Comparison of ENCODE assay signal across 17 cellular contexts in genomic region chr2:200445284-200445683, GRCh38.
DNase-seq lines count a peak whose midpoint lies in the region; ATAC-seq and TF ChIP-seq lines count a peak whose summit lies in the region.
"Had no signal": no experiment of that assay in that cellular context is flagged by ENCODE, and none has a peak within 500 bp of the region (broad histone marks: within the 10 kb centered on the region; RNA-seq: fewer than 3 reads in every experiment).

No MANE protein-coding gene starts in this region.

- peaks cover 14% of the 10 kb centered on the region for H3K4me1 Mint-ChIP-seq in Calu3 (ENCODE audit: low read depth, unreplicated experiment)

- H2AFZ ChIP-seq in Loucy (ENCODE audit: low read length) = no peak overlapping the region

- H3K4me1 ChIP-seq in Loucy (ENCODE audit: insufficient read depth, low read length, poor library complexity, severe bottlenecking) = no peaks in the 10 kb centered on the region

- H3K27ac ChIP-seq in VCaP = no peak overlapping the region
- no peak overlapping the region for H3K27ac ChIP-seq in RWPE1
- H3K27ac ChIP-seq: KMS-11 had no signal

- H3K4me2 ChIP-seq in Loucy (ENCODE audit: low read depth, low read length, poor library complexity, severe bottlenecking) = no peak overlapping the region
- H3K4me2 ChIP-seq: KMS-11 had no signal

- no peaks in the 10 kb centered on the region for H3K79me2 ChIP-seq in Loucy (ENCODE audit: insufficient read depth, low read length)

- H3K27me3 ChIP-seq in Loucy (ENCODE audit: insufficient read depth, low read length, poor library complexity, severe bottlenecking) = peaks cover 3% of the 10 kb centered on the region
- H3K27me3 ChIP-seq: BE2C had no signal

- H3K9ac ChIP-seq in Loucy (ENCODE audit: low read depth, low read length, poor library complexity, severe bottlenecking) = no peak overlapping the region
- H3K9ac ChIP-seq: KMS-11 had no signal

- H3K9me3 Mint-ChIP-seq in Calu3 (ENCODE audit: low read depth, unreplicated experiment) = no peaks in the 10 kb centered on the region

- H3K9me3 ChIP-seq in Loucy (ENCODE audit: insufficient read depth, low read depth, low read length) = no peaks in the 10 kb centered on the region
- H3K9me3 ChIP-seq: BE2C had no signal

- no peaks in the 10 kb centered on the region for H4K20me1 ChIP-seq in Loucy (ENCODE audit: insufficient read depth, low read length, poor library complexity, severe bottlenecking)

- no TSS peak for BruUV-seq in Calu3 (replicated peaks; lab: Mats Ljungman, UMichigan)

- intact Hi-C loops in Calu3 (cut with micrococcal nuclease; ENCODE audit: unreplicated experiment) = no loop called here

- ATAC-seq in HG02981 (IDR thresholded peaks at IDR 0.05; ENCODE audit: unreplicated experiment) = no peak

- H3K9me2 ChIP-seq in Loucy (replicated peaks; ENCODE audit: low read depth, low read length) = no peaks in the 10 kb centered on the region

- POLR2A ChIA-PET in RWPE1 (lab: Yijun Ruan, JAX; ENCODE audit: low non-redundant PET) = no interaction called here

- H3F3A ChIP-seq in Loucy (ENCODE audit: low read depth) = no peaks in the 10 kb centered on the region

- H3K36me3 ChIP-seq in Loucy (ENCODE audit: insufficient read depth, low read length) = no peaks in the 10 kb centered on the region

- peak overlapping the region; percentile 21 for H3K27ac Mint-ChIP-seq in Calu3 (ENCODE audit: unreplicated experiment)

- peaks cover 73% of the 10 kb centered on the region for H3K36me3 Mint-ChIP-seq in Calu3 (ENCODE audit: insufficient read depth, unreplicated experiment)

- DNase-seq in Calu3 (no peak), GM13977 (ENCODE audit: low spot score) (no peak), RWPE1 (ENCODE audit: low spot score) (no peak), amniotic stem cell (lab: John Stamatoyannopoulos, UW) (no peak)
- DNase-seq: BE2C, DMS153, H7, NCI-H1694, NCI-H2081 treated with DMSO at 0.1 percent for 48 hours, NCI-H2171 treated with DMSO at 0.1 percent for 48 hours, NCI-H446, NCI-H69, Right ventricle myocardium superior had no signal

- CTCF ChIA-PET in Calu3 (lab: Charles Lee) = no interaction called here
- CTCF ChIA-PET in RWPE1 (lab: Yijun Ruan, JAX) = interaction anchor here (0.6 kb wide), 1 partner anchor 22 kb away, joined by 3 read pairs; no protein-coding TSS in a partner anchor

- in situ Hi-C loops in GM13977 (cut with MboI; ENCODE audit: low pct_unique_long_range_greater_than_20kb, low sequenced_read_pairs, unreplicated experiment) = no loop called here

- no peaks in the 10 kb centered on the region for H3K27me3 Mint-ChIP-seq in Calu3 (ENCODE audit: unreplicated experiment)

- TF ChIP-seq CTCF in Calu3 (IDR thresholded peaks at IDR 0.05; ENCODE audit: unreplicated experiment) (no peak), GM13977 (IDR thresholded peaks at IDR 0.05; ENCODE audit: extremely low read depth, insufficient read depth, missing control alignments) (peak; percentile 34), Loucy (conservative IDR thresholded peaks at IDR 0.05; ENCODE audit: low read length) (peak; percentile 27; the same call in 1 of the 2 replicates), VCaP (conservative IDR thresholded peaks at IDR 0.05) (peak; percentile 40), RWPE1 (conservative IDR thresholded peaks at IDR 0.05; ENCODE audit: low read depth) (no peak)

- no peak overlapping the region for H3K4me3 Mint-ChIP-seq in Calu3 (ENCODE audit: low read depth, unreplicated experiment)

- no peak overlapping the region for H3K4me3 ChIP-seq in Loucy (ENCODE audit: low read length, poor library complexity, severe bottlenecking)

Comparison
In these comparisons a context has a peak if more than half of its experiments do, and no peak if none do; other contexts are left out.
1. CTCF ChIP-seq: peak in GM13977 (single experiment), Loucy (single experiment) and VCaP (single experiment); none in Calu3 (single experiment) and RWPE1 (single experiment).